26 cellular contexts compared by ENCODE assay signal in the genomic region with DNA sequence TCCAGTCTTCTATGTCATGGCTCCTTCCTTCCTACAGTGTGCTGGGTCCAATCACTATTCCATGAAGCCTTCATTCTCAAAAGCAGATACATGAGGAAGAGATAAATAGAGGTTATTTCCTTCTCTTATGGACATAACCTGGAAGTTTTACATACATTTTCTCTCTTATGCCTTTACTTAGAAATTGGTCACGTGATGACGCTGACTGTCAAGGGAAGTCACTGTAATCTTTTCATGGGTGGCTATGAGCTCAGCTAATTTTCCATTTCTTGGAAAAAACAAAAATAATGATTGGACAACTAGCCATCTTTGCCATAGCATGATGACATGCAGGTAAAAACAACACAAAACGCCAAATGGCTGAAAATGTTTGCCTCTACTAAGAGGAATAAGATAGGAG.
A peak's percentile ranks its signal among the peaks of the same experiment; 100 is the strongest.
DNase-seq lines count a peak whose midpoint lies in the region; ATAC-seq, FAIRE-seq and TF ChIP-seq lines count a peak whose summit lies in the region.
"Had no signal": no experiment of that assay in that cellular context is flagged by ENCODE, and none has a peak within 500 bp of the region (broad histone marks: within the 10 kb centered on the region; RNA-seq: fewer than 3 reads in every experiment).

No MANE protein-coding gene starts in this region.

- H3K23ac ChIP-seq in neuronal stem cell (ENCODE audit: low read depth, low read length, poor library complexity): no peak overlapping the region

- no peaks in the 10 kb centered on the region for H4K20me1 ChIP-seq in keratinocyte (ENCODE audit: control insufficient read depth, extremely low read depth, insufficient read depth, low read length)

- H3K27ac Mint-ChIP-seq in Calu3 (ENCODE audit: unreplicated experiment): peak overlapping the region; percentile 77
- H3K27ac Mint-ChIP-seq in activated T-helper 17 cell treated with anti-CD3 and anti-CD28 coated beads, Interleukin-2, amount 50 U/mL, for 72 hours: no peak overlapping the region
- H3K27ac Mint-ChIP-seq: activated naive CD4-positive, alpha-beta T cell treated with anti-CD3 and anti-CD28 coated beads, Interleukin-2, amount 50 U/mL, for 24 hours; activated T-helper 1 cell treated with anti-CD3 and anti-CD28 coated beads, Interleukin-12 subunit alpha, Interleukin-12 subunit beta, Interleukin-2, Interleukin-4 antibody, amounts not matched to agents 30 ng/mL and 10 ng/mL and 1 ng/mL, durations not matched to agents 14 hours and 24 hours and 36 hours had no signal

- H3K36me3 ChIP-seq in keratinocyte (ENCODE audit: control insufficient read depth in 2 of 2, extremely low read depth in 1 of 2, insufficient read depth in 2 of 2, low read length in 2 of 2) (no peaks in the 10 kb centered on the region), neuronal stem cell (replicated peaks in 1 of 2; ENCODE audit: control insufficient read depth in 2 of 2, insufficient read depth in 2 of 2, low read length in 2 of 2) (no peaks in the 10 kb centered on the region)
- H3K36me3 ChIP-seq: cardiac muscle cell, left lung, tibial nerve had no signal

- H3K36me3 Mint-ChIP-seq in Calu3 (ENCODE audit: insufficient read depth, unreplicated experiment): peaks cover 26% of the 10 kb centered on the region
- peaks cover 8% of the 10 kb centered on the region for H3K36me3 Mint-ChIP-seq in activated T-helper 17 cell treated with anti-CD3 and anti-CD28 coated beads, Interleukin-2, amount 50 U/mL, for 72 hours (ENCODE audit: low read depth)

- no peak for DNase-seq in A549 (ENCODE audit: low read depth in 1 of 2, low spot score in 1 of 2)
- DNase-seq in Calu3: no peak
- no peak for DNase-seq in keratinocyte (ENCODE audit: low read depth, low spot score)
- no peak for DNase-seq in pons (ENCODE audit: low spot score)
- DNase-seq in neuronal stem cell (ENCODE audit: low spot score): no peak
- DNase-seq in NCI-H774 (lab: John Stamatoyannopoulos, UW): no peak
- DNase-seq: activated CD4-positive, alpha-beta T cell treated with anti-CD3 and anti-CD28 coated beads, Interleukin-2, amount 50 U/mL, for 1 hour; aorta; Kasumi-1; left lung; MV-4-11; NCI-H446 treated with DMSO at 0.1 percent for 48 hours; occipital lobe; OCI-M1; Right ventricle myocardium superior had no signal

- no peak overlapping the region for H2BK5ac ChIP-seq in neuronal stem cell (ENCODE audit: low read length)

- H2AFZ ChIP-seq in keratinocyte (ENCODE audit: control insufficient read depth, low read length): no peak overlapping the region
- H2AFZ ChIP-seq in neuronal stem cell (ENCODE audit: low read length): no peak overlapping the region

- intact Hi-C loops in Calu3 (cut with micrococcal nuclease; ENCODE audit: unreplicated experiment): no loop called here

- H4K91ac ChIP-seq in neuronal stem cell (ENCODE audit: low read depth, low read length, poor library complexity): no peak overlapping the region

- no peak overlapping the region for H2AK5ac ChIP-seq in neuronal stem cell (ENCODE audit: low read depth, low read length)

- peaks cover 26% of the 10 kb centered on the region for H3K4me1 Mint-ChIP-seq in Calu3 (ENCODE audit: low read depth, unreplicated experiment)
- H3K4me1 Mint-ChIP-seq in activated T-helper 17 cell treated with anti-CD3 and anti-CD28 coated beads, Interleukin-2, amount 50 U/mL, for 72 hours: peaks cover 12% of the 10 kb centered on the region

- CTCF ChIA-PET in A549 (lab: Yijun Ruan, JAX): interaction anchor here (1.0 kb wide), 1 partner anchor 31 kb away, joined by 4 read pairs; no protein-coding TSS in a partner anchor
- CTCF ChIA-PET in Calu3 (lab: Charles Lee): no interaction called here

- H3K27ac ChIP-seq in A549 (no peak overlapping the region; a peak in 1 of 6 replicates), keratinocyte (ENCODE audit: control insufficient read depth, insufficient read depth, low read length) (no peak overlapping the region), neuronal stem cell (replicated peaks; ENCODE audit: low read length) (no peak overlapping the region)
- H3K27ac ChIP-seq: C4-2B, cardiac muscle cell, left lung, skin epidermis, tibial nerve had no signal

- ATAC-seq in A549 (no peak), GM19395 (IDR thresholded peaks at IDR 0.05; ENCODE audit: unreplicated experiment) (no peak)
- ATAC-seq in activated T-helper 17 cell treated with anti-CD3 and anti-CD28 coated beads, Interleukin-2, amount 50 U/mL, for 72 hours (replicated peaks): no peak
- ATAC-seq: HepG2 had no signal

- H2BK15ac ChIP-seq in neuronal stem cell (ENCODE audit: low read length): no peak overlapping the region

- H3K4me1 ChIP-seq in A549 (peaks cover 15% of the 10 kb centered on the region), keratinocyte (ENCODE audit: control insufficient read depth, extremely low read depth, insufficient read depth, low read length) (peaks cover 15% of the 10 kb centered on the region), neuronal stem cell (ENCODE audit: control insufficient read depth in 2 of 2, insufficient read depth in 1 of 2, low read depth in 1 of 2, low read length in 2 of 2) (peaks cover 0 to 1% of the 10 kb centered on the region in 2 donors)

- no peak for TF ChIP-seq EP300 in A549 (IDR thresholded peaks at IDR 0.05)

- peak overlapping the region; percentile 57; the same call in 1 of the 3 replicates for H3K4me3 ChIP-seq in A549
- H3K4me3 ChIP-seq in keratinocyte (ENCODE audit: control insufficient read depth in 2 of 3, extremely low read depth in 1 of 3, insufficient read depth in 2 of 3, low read depth in 1 of 3, low read length in 3 of 3): no peak overlapping the region
- no peak overlapping the region for H3K4me3 ChIP-seq in neuronal stem cell (ENCODE audit: low read length in 2 of 2)

- no peak for TF ChIP-seq RAD21 in A549 (conservative IDR thresholded peaks at IDR 0.05 in 1 of 2, IDR thresholded peaks at IDR 0.05 in 1 of 2)

- dilution Hi-C loops in keratinocyte (cut with MboI; ENCODE audit: extremely low pct_ligation_motif_present, low sequenced_read_pairs): no loop called here

- H3K79me1 ChIP-seq in neuronal stem cell (ENCODE audit: low read depth, low read length): no peaks in the 10 kb centered on the region

- H3K79me2 ChIP-seq in keratinocyte (ENCODE audit: control insufficient read depth, insufficient read depth, low read length): no peaks in the 10 kb centered on the region

- no peaks in the 10 kb centered on the region for H3K27me3 ChIP-seq in keratinocyte (ENCODE audit: control insufficient read depth, extremely low read depth, insufficient read depth, low read length)
- peaks cover 0 to 61% (median 23%) of the 10 kb centered on the region in 3 experiments for H3K27me3 ChIP-seq in neuronal stem cell (ENCODE audit: control insufficient read depth in 3 of 3, insufficient read depth in 3 of 3, low read depth in 1 of 3, low read length in 3 of 3)

- H3K18ac ChIP-seq in neuronal stem cell (ENCODE audit: low read length): no peak overlapping the region

- H4K8ac ChIP-seq in neuronal stem cell (ENCODE audit: low read depth, low read length): no peak overlapping the region

- TF ChIP-seq CTCF in A549 (IDR thresholded peaks at IDR 0.05) (no peak), Calu3 (IDR thresholded peaks at IDR 0.05; ENCODE audit: unreplicated experiment) (no peak), keratinocyte (optimal IDR thresholded peaks at IDR 0.05 in 1 of 3, IDR thresholded peaks at IDR 0.05 in 1 of 3, conservative IDR thresholded peaks at IDR 0.05 in 1 of 3; ENCODE audit: extremely low read depth in 1 of 3, insufficient read depth in 2 of 3, low read length in 3 of 3) (no peak)

- TF ChIP-seq POLR2A in A549 (IDR thresholded peaks at IDR 0.05; ENCODE audit: low read length): no peak

- peak overlapping the region; percentile 73 for H3K4me3 Mint-ChIP-seq in Calu3 (ENCODE audit: low read depth, unreplicated experiment)
- H3K4me3 Mint-ChIP-seq in activated T-helper 17 cell treated with anti-CD3 and anti-CD28 coated beads, Interleukin-2, amount 50 U/mL, for 72 hours: peak overlapping the region; percentile 86

- no peaks in the 10 kb centered on the region for H3K9me3 ChIP-seq in A549
- H3K9me3 ChIP-seq in keratinocyte (ENCODE audit: control insufficient read depth, low read depth, low read length): no peaks in the 10 kb centered on the region
- peaks cover 0 to 12% of the 10 kb centered on the region in 2 donors for H3K9me3 ChIP-seq in neuronal stem cell (replicated peaks in 1 of 2; ENCODE audit: control insufficient read depth in 2 of 2, insufficient read depth in 1 of 2, low read depth in 1 of 2, low read length in 2 of 2)
- H3K9me3 ChIP-seq: left lung, tibial nerve had no signal

- no TSS peak for BruUV-seq in Calu3 (replicated peaks; lab: Mats Ljungman, UMichigan)

- no peak overlapping the region for H2BK12ac ChIP-seq in neuronal stem cell (ENCODE audit: low read length)

- peaks cover 4% of the 10 kb centered on the region for H3K9me3 Mint-ChIP-seq in Calu3 (ENCODE audit: low read depth, unreplicated experiment)
- H3K9me3 Mint-ChIP-seq in activated T-helper 17 cell treated with anti-CD3 and anti-CD28 coated beads, Interleukin-2, amount 50 U/mL, for 72 hours: no peaks in the 10 kb centered on the region

- H3K14ac ChIP-seq in neuronal stem cell (ENCODE audit: low read length): no peak overlapping the region

- H3K9ac ChIP-seq in keratinocyte (ENCODE audit: control insufficient read depth, extremely low read depth, insufficient read depth, low read length): no peak overlapping the region
- no peak overlapping the region for H3K9ac ChIP-seq in neuronal stem cell (ENCODE audit: low read depth, low read length, poor library complexity)

- H2BK120ac ChIP-seq in neuronal stem cell (ENCODE audit: low read depth, low read length): no peak overlapping the region

- H3K27me3 Mint-ChIP-seq in Calu3 (ENCODE audit: unreplicated experiment): no peaks in the 10 kb centered on the region
- peaks cover 54% of the 10 kb centered on the region for H3K27me3 Mint-ChIP-seq in activated T-helper 17 cell treated with anti-CD3 and anti-CD28 coated beads, Interleukin-2, amount 50 U/mL, for 72 hours

- 91% methylated on average over 3 of the region's 3 CpGs for WGBS in A549 (ENCODE audit: missing lambda C conversion rate)
- WGBS in neuronal stem cell (ENCODE audit: extremely low coverage in 2 of 2, insufficient read length in 2 of 2, insufficient replicate concordance in 1 of 2), 2 donors: no CpG with 5 or more reads among the region's 3 CpGs

- H3K4me2 ChIP-seq in A549 (peak overlapping the region; percentile 82), keratinocyte (ENCODE audit: control insufficient read depth, extremely low read depth, insufficient read depth, low read depth, low read length) (peak overlapping the region; percentile 69), neuronal stem cell (ENCODE audit: insufficient read depth, low read length, poor library complexity, severe bottlenecking) (no peak overlapping the region)

- no peak overlapping the region for H3K4ac ChIP-seq in neuronal stem cell (ENCODE audit: low read length)

- POLR2A ChIA-PET in A549 (lab: Yijun Ruan, JAX): interaction anchor here (0.9 kb wide), 1 partner anchor 31 kb away, joined by 4 read pairs; no protein-coding TSS in a partner anchor

- FAIRE-seq in A549 (lab: Jason Lieb, UNC) (no peak), keratinocyte (lab: Jason Lieb, UNC) (no peak)
- FAIRE-seq: endometrium, frontal cortex, HepG2 had no signal

- no peaks in the 10 kb centered on the region for H3K9me1 ChIP-seq in keratinocyte (ENCODE audit: control insufficient read depth, extremely low read depth, insufficient read depth, low read length)

TF ChIP-seq in A549, 52 proteins besides CTCF, POLR2A, EP300 and RAD21 (continues in another document):
- TF ChIP-seq NR3C1 (IDR thresholded peaks at IDR 0.05) (no peak), GATA3 (IDR thresholded peaks at IDR 0.05; ENCODE audit: borderline replicate concordance) (no peak)
